Comparison of ENCODE assay signal across 13 cellular contexts in the genomic region with DNA sequence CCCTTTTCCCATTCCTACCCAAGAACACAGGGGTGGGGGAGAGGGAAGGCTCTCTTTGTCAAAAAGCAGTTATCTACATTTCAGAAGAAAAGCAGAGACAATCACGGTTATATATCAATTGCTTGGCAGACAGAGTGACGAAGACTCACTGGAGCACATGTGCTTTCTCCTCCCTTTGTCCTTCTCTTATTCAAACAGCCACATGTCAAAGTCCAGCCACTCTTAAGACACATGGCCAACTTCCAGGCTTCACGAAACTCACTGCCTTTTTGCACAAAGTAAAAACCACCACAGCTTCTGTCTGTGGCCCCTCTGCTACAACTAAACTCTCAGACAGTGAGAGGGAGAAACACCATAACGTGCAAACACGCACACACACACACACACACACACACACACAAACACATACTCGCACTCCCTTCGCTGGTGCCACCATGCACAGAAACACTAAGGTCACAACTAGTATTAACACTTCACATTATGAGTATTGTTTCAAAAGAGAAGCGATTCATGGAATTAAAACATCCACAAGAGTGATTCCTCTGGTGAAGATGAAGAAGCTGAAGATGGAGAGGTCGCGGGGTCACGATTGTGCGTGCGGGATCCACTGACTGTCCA. TPM values are rescaled to one million over a fixed set of nuclear protein-coding genes. Genes with fewer than 3 reads are reported as not detected.
DNase-seq lines count a peak whose midpoint lies in the region; ATAC-seq, FAIRE-seq and TF ChIP-seq lines count a peak whose summit lies in the region.
"Had no signal": no experiment of that assay in that cellular context is flagged by ENCODE, and none has a peak within 500 bp of the region (broad histone marks: within the 10 kb centered on the region; RNA-seq: fewer than 3 reads in every experiment).

No MANE protein-coding gene starts in this region.

- no peak overlapping the region for H3K9ac ChIP-seq in HepG2 (ENCODE audit: insufficient read depth, low read depth, low read length)

- peaks cover 9% of the 10 kb centered on the region for H3K36me3 Mint-ChIP-seq in T-helper 17 cell (ENCODE audit: low read depth)

- H3K27me3 ChIP-seq in HepG2 (ENCODE audit: control insufficient read depth in 1 of 2, insufficient read depth in 2 of 2, low read length in 2 of 2): no peaks in the 10 kb centered on the region
- H3K27me3 ChIP-seq: colonic mucosa had no signal

- H3K4me1 ChIP-seq in HepG2 (ENCODE audit: insufficient read depth, low read length): peaks cover 16% of the 10 kb centered on the region
- H3K4me1 ChIP-seq: colonic mucosa had no signal

- BruUV-seq in HepG2 (replicated peaks; lab: Mats Ljungman, UMichigan): TSS peak; percentile 53

- DNase-seq in T-helper 17 cell (no peak), HepG2 (ENCODE audit: low spot score) (no peak), GM03348 (ENCODE audit: low spot score) (no peak), T-helper 9 cell (no peak), NCI-H748 treated with DMSO at 0.1 percent for 48 hours (lab: John Stamatoyannopoulos, UW) (no peak)
- DNase-seq: activated CD4-positive, alpha-beta memory T cell treated with anti-CD3 and anti-CD28 coated beads, Interleukin-2, amount 10 ng/mL, durations not matched to agents 7 days and 5 days; activated naive CD4-positive, alpha-beta T cell treated with Interleukin-2 at 50 U/mL for 16 hours; AML-193; NCI-H187 had no signal

- TF ChIP-seq POLR2A in HepG2 (IDR thresholded peaks at IDR 0.05; ENCODE audit: insufficient read depth in 1 of 2, low read depth in 2 of 2, low read length in 2 of 2): no peak

- POLR2A ChIA-PET in HepG2 (lab: Yijun Ruan, JAX): interaction anchor here (0.8 to 1.7 kb wide), 2 partner anchors 8 to 47 kb away, joined by 3 to 5 read pairs; no protein-coding TSS in a partner anchor

- H3K4me3 ChIP-seq in HepG2 (replicated peaks in 1 of 3; ENCODE audit: insufficient read depth in 1 of 3, low read depth in 2 of 3, low read length in 3 of 3): no peak overlapping the region
- H3K4me3 ChIP-seq: colonic mucosa had no signal

- H3K27ac ChIP-seq in 22Rv1 (peak overlapping the region; percentile 52), HepG2 (ENCODE audit: extremely low read length, insufficient read depth, low read length) (peak overlapping the region; percentile 10)
- H3K27ac ChIP-seq: colonic mucosa had no signal

- no peak for FAIRE-seq in HepG2 (lab: Jason Lieb, UNC)

- H3K9me3 ChIP-seq in T-helper 17 cell (ENCODE audit: control insufficient read depth, low read length, poor library complexity, severe bottlenecking): no peaks in the 10 kb centered on the region
- H3K9me3 ChIP-seq in HepG2 (ENCODE audit: low read length): no peaks in the 10 kb centered on the region
- H3K9me3 ChIP-seq: colonic mucosa had no signal

- H3K27ac Mint-ChIP-seq in T-helper 17 cell: peak overlapping the region; percentile 39
- H3K27ac Mint-ChIP-seq: activated CD4-positive, alpha-beta memory T cell treated with anti-CD3 and anti-CD28 coated beads, Interleukin-2, amount 10 ng/mL, durations not matched to agents 7 days and 5 days; nephron had no signal

- CTCF ChIA-PET in HepG2 (lab: Yijun Ruan, JAX; ENCODE audit: low intra/inter-chr PET ratio, low total read pairs): no interaction called here

- H4K20me1 ChIP-seq in HepG2 (ENCODE audit: insufficient read depth, low read length): no peaks in the 10 kb centered on the region

- H2AFZ ChIP-seq in HepG2 (ENCODE audit: low read length): no peak overlapping the region

- H3K36me3 ChIP-seq in HepG2 (replicated peaks in 1 of 2; ENCODE audit: control insufficient read depth in 1 of 2, insufficient read depth in 2 of 2, low read length in 2 of 2): peaks cover 5 to 19% of the 10 kb centered on the region in 2 experiments; a peak in 4 of 5 replicates

- H3K4me2 ChIP-seq in HepG2 (ENCODE audit: low read depth, low read length): no peak overlapping the region

- no peak for TF ChIP-seq CTCF in 22Rv1 (IDR thresholded peaks at IDR 0.05)
- TF ChIP-seq CTCF in HepG2 (CRISPR knock-in tag; IDR thresholded peaks at IDR 0.05): no peak

- H3K4me1 Mint-ChIP-seq in T-helper 17 cell: peaks cover 4% of the 10 kb centered on the region
- H3K4me1 Mint-ChIP-seq: activated CD4-positive, alpha-beta memory T cell treated with anti-CD3 and anti-CD28 coated beads, Interleukin-2, amount 10 ng/mL, durations not matched to agents 7 days and 5 days; nephron had no signal

- H3K27me3 Mint-ChIP-seq in T-helper 17 cell: no peaks in the 10 kb centered on the region
- H3K27me3 Mint-ChIP-seq: activated CD4-positive, alpha-beta memory T cell treated with anti-CD3 and anti-CD28 coated beads, Interleukin-2, amount 10 ng/mL, durations not matched to agents 7 days and 5 days had no signal

- H3K4me3 Mint-ChIP-seq in T-helper 17 cell: no peak overlapping the region
- H3K4me3 Mint-ChIP-seq: activated CD4-positive, alpha-beta memory T cell treated with anti-CD3 and anti-CD28 coated beads, Interleukin-2, amount 10 ng/mL, durations not matched to agents 7 days and 5 days; nephron had no signal

- ATAC-seq in T-helper 17 cell (no peak), HepG2 (no peak; the same call in 2 of the 3 replicates)

- no peaks in the 10 kb centered on the region for H3K79me2 ChIP-seq in HepG2 (ENCODE audit: insufficient read depth, low read length)

- intact Hi-C loops in HepG2 (cut with micrococcal nuclease; ENCODE audit: unreplicated experiment): no loop called here

- no peak for TF ChIP-seq RAD21 in HepG2 (CRISPR knock-in tag; IDR thresholded peaks at IDR 0.05)

- in situ Hi-C loops in HepG2 (cut with HindIII; ENCODE audit: extremely low pct_ligation_motif_present, low pct_unique_long_range_greater_than_20kb): no loop called here

- TF ChIP-seq EP300 in HepG2 (IDR thresholded peaks at IDR 0.05; ENCODE audit: low read depth in 2 of 2, low read length in 2 of 2) (no peak), HepG2 (CRISPR knock-in tag; IDR thresholded peaks at IDR 0.05; ENCODE audit: borderline replicate concordance) (no peak)

- 77% methylated on average over 13 of the region's 13 CpGs for WGBS in HepG2 (ENCODE audit: low lambda C conversion rate)

RNA-seq across cellular contexts. Expression of gene GHDC, which starts 7.0 kb away (rescaled TPM):
- total RNA-seq in T-helper 17 cell: 10 to 100 TPM; 12.4 to 13.5 TPM
- total RNA-seq in HepG2 (2016; rRNA removed; fragmentation: Illumina TruSeq; extraction: Trizol): 8.8 and 22.5 TPM in 2 replicates
- total RNA-seq in HepG2 (2016; cell fraction: cytosol; rRNA removed; fragmentation: Illumina TruSeq; extraction: Trizol; ENCODE audit: low read depth): 3.1 and 3.3 TPM in 2 replicates
- 8.0 and 22.0 TPM in 2 replicates for total RNA-seq in HepG2 (2016; cell fraction: insoluble cytoplasmic fraction; rRNA removed; fragmentation: Illumina TruSeq; extraction: Trizol)
- total RNA-seq in HepG2 (2016; cell fraction: membrane; rRNA removed; fragmentation: Illumina TruSeq; extraction: Trizol): 5.2 and 6.2 TPM in 2 replicates
- total RNA-seq in HepG2 (2016; cell fraction: nucleus; rRNA removed; fragmentation: Illumina TruSeq; extraction: Trizol): 22.7 and 27.8 TPM in 2 replicates
- polyA plus RNA-seq in HepG2 (2011; rRNA removed): 15.4 and 25.6 TPM in 2 replicates
- polyA plus RNA-seq in HepG2 (2011; cell fraction: cytosol; rRNA removed): 11.2 and 18.0 TPM in 2 replicates
- 107 and 115 TPM in 2 replicates for polyA plus RNA-seq in HepG2 (2011; cell fraction: nucleus; rRNA removed)
- polyA plus RNA-seq in HepG2 (2012): 15.2 and 19.1 TPM in 2 replicates
- polyA plus RNA-seq in HepG2 (2016; cell fraction: cytosol; fragmentation: Illumina TruSeq; extraction: Trizol; ENCODE audit: low read depth): 2.2 and 2.5 TPM in 2 replicates
- polyA plus RNA-seq in HepG2 (2016; cell fraction: insoluble cytoplasmic fraction; fragmentation: Illumina TruSeq; extraction: Trizol; ENCODE audit: low read depth): 6.0 and 8.7 TPM in 2 replicates
- 3.6 and 4.1 TPM in 2 replicates for polyA plus RNA-seq in HepG2 (2016; cell fraction: membrane; fragmentation: Illumina TruSeq; extraction: Trizol; ENCODE audit: low read depth)
- polyA plus RNA-seq in HepG2 (2016; cell fraction: nucleus; fragmentation: Illumina TruSeq; extraction: Trizol; ENCODE audit: insufficient read depth, low read depth): 45.8 and 46.8 TPM in 2 replicates
- polyA minus RNA-seq in HepG2 (2011; rRNA and poly(A)+ RNA removed; ENCODE audit: low replicate concordance): 14.5 and 31.4 TPM in 2 replicates
- polyA minus RNA-seq in HepG2 (2011; cell fraction: cytosol; rRNA and poly(A)+ RNA removed): 12.0 and 19.4 TPM in 2 replicates
- 12.1 and 14.4 TPM in 2 replicates for polyA minus RNA-seq in HepG2 (2011; cell fraction: nucleus; rRNA and poly(A)+ RNA removed)

RNA-seq across cellular contexts. Expression of gene HCRT, which starts 16.0 kb away (rescaled TPM):
- total RNA-seq in T-helper 17 cell (not detected), HepG2 (2016; rRNA removed; fragmentation: Illumina TruSeq; extraction: Trizol) (not detected in 2 replicates)
- total RNA-seq in HepG2 (2016; cell fraction: cytosol; rRNA removed; fragmentation: Illumina TruSeq; extraction: Trizol; ENCODE audit: low read depth): not detected in 2 replicates
- not detected in 2 replicates for total RNA-seq in HepG2 (2016; cell fraction: insoluble cytoplasmic fraction; rRNA removed; fragmentation: Illumina TruSeq; extraction: Trizol)
- total RNA-seq in HepG2 (2016; cell fraction: membrane; rRNA removed; fragmentation: Illumina TruSeq; extraction: Trizol): not detected in 2 replicates
- not detected in 2 replicates for total RNA-seq in HepG2 (2016; cell fraction: nucleus; rRNA removed; fragmentation: Illumina TruSeq; extraction: Trizol)
- polyA plus RNA-seq in HepG2 (2011; rRNA removed): not detected in 2 replicates
- not detected in 2 replicates for polyA plus RNA-seq in HepG2 (2011; cell fraction: cytosol; rRNA removed)
- not detected in 2 replicates for polyA plus RNA-seq in HepG2 (2011; cell fraction: nucleus; rRNA removed)
- polyA plus RNA-seq in HepG2 (2012): not detected in 2 replicates
- polyA plus RNA-seq in HepG2 (2016; cell fraction: cytosol; fragmentation: Illumina TruSeq; extraction: Trizol; ENCODE audit: low read depth): 0.36 TPM in 1 of 2 replicates, not detected in the other
- polyA plus RNA-seq in HepG2 (2016; cell fraction: insoluble cytoplasmic fraction; fragmentation: Illumina TruSeq; extraction: Trizol; ENCODE audit: low read depth): not detected in 2 replicates
- polyA plus RNA-seq in HepG2 (2016; cell fraction: membrane; fragmentation: Illumina TruSeq; extraction: Trizol; ENCODE audit: low read depth): not detected in 2 replicates
- polyA plus RNA-seq in HepG2 (2016; cell fraction: nucleus; fragmentation: Illumina TruSeq; extraction: Trizol; ENCODE audit: insufficient read depth, low read depth): not detected in 2 replicates
- polyA minus RNA-seq in HepG2 (2011; rRNA and poly(A)+ RNA removed; ENCODE audit: low replicate concordance): not detected in 2 replicates
- not detected in 2 replicates for polyA minus RNA-seq in HepG2 (2011; cell fraction: cytosol; rRNA and poly(A)+ RNA removed)
- polyA minus RNA-seq in HepG2 (2011; cell fraction: nucleus; rRNA and poly(A)+ RNA removed): not detected in 2 replicates
- total RNA-seq: activated CD4-positive, alpha-beta memory T cell treated with anti-CD3 and anti-CD28 coated beads, Interleukin-2, amount 10 ng/mL, durations not matched to agents 7 days and 5 days; colonic mucosa; Daoy had no signal

RNA-seq across cellular contexts. Expression of gene KCNH4, which starts 20.3 kb away (rescaled TPM):
- total RNA-seq in T-helper 17 cell (under 1 TPM; 0.45 to 0.94 TPM), HepG2 (2016; rRNA removed; fragmentation: Illumina TruSeq; extraction: Trizol) (0.09 TPM in 1 of 2 replicates, not detected in the other)
- 0.09 TPM in 1 of 2 replicates, not detected in the other for total RNA-seq in HepG2 (2016; cell fraction: cytosol; rRNA removed; fragmentation: Illumina TruSeq; extraction: Trizol; ENCODE audit: low read depth)
- total RNA-seq in HepG2 (2016; cell fraction: insoluble cytoplasmic fraction; rRNA removed; fragmentation: Illumina TruSeq; extraction: Trizol): 0.06 TPM in 1 of 2 replicates, not detected in the other
- total RNA-seq in HepG2 (2016; cell fraction: membrane; rRNA removed; fragmentation: Illumina TruSeq; extraction: Trizol): 0.06 and 0.10 TPM in 2 replicates
- 0.09 TPM in 1 of 2 replicates, not detected in the other for total RNA-seq in HepG2 (2016; cell fraction: nucleus; rRNA removed; fragmentation: Illumina TruSeq; extraction: Trizol)
- polyA plus RNA-seq in HepG2 (2011; rRNA removed): 0.01 and 0.04 TPM in 2 replicates
- polyA plus RNA-seq in HepG2 (2011; cell fraction: cytosol; rRNA removed): 0.03 and 0.04 TPM in 2 replicates
- 0.19 and 0.34 TPM in 2 replicates for polyA plus RNA-seq in HepG2 (2011; cell fraction: nucleus; rRNA removed)
- polyA plus RNA-seq in HepG2 (2012): 0.03 TPM in 1 of 2 replicates, not detected in the other
- 0.18 and 0.19 TPM in 2 replicates for polyA plus RNA-seq in HepG2 (2016; cell fraction: cytosol; fragmentation: Illumina TruSeq; extraction: Trizol; ENCODE audit: low read depth)
- polyA plus RNA-seq in HepG2 (2016; cell fraction: insoluble cytoplasmic fraction; fragmentation: Illumina TruSeq; extraction: Trizol; ENCODE audit: low read depth): 0.08 TPM in 2 replicates
- 0.15 and 0.30 TPM in 2 replicates for polyA plus RNA-seq in HepG2 (2016; cell fraction: membrane; fragmentation: Illumina TruSeq; extraction: Trizol; ENCODE audit: low read depth)
- 0.19 and 0.20 TPM in 2 replicates for polyA plus RNA-seq in HepG2 (2016; cell fraction: nucleus; fragmentation: Illumina TruSeq; extraction: Trizol; ENCODE audit: insufficient read depth, low read depth)
- 0.24 TPM in 1 of 2 replicates, not detected in the other for polyA minus RNA-seq in HepG2 (2011; rRNA and poly(A)+ RNA removed; ENCODE audit: low replicate concordance)
- polyA minus RNA-seq in HepG2 (2011; cell fraction: cytosol; rRNA and poly(A)+ RNA removed): not detected in 2 replicates
- polyA minus RNA-seq in HepG2 (2011; cell fraction: nucleus; rRNA and poly(A)+ RNA removed): not detected in 2 replicates

RNA-seq across cellular contexts. Expression of gene RAB5C, which starts 46.5 kb away (rescaled TPM):
- total RNA-seq in T-helper 17 cell: 10 to 100 TPM; 74.3 to 97.9 TPM
- total RNA-seq in HepG2 (2016; rRNA removed; fragmentation: Illumina TruSeq; extraction: Trizol): 110 and 136 TPM in 2 replicates
- total RNA-seq in HepG2 (2016; cell fraction: cytosol; rRNA removed; fragmentation: Illumina TruSeq; extraction: Trizol; ENCODE audit: low read depth): 61.7 and 72.3 TPM in 2 replicates
- 112 and 128 TPM in 2 replicates for total RNA-seq in HepG2 (2016; cell fraction: insoluble cytoplasmic fraction; rRNA removed; fragmentation: Illumina TruSeq; extraction: Trizol)
- 97.4 and 130 TPM in 2 replicates for total RNA-seq in HepG2 (2016; cell fraction: membrane; rRNA removed; fragmentation: Illumina TruSeq; extraction: Trizol)
- 58.3 and 58.4 TPM in 2 replicates for total RNA-seq in HepG2 (2016; cell fraction: nucleus; rRNA removed; fragmentation: Illumina TruSeq; extraction: Trizol)
- 123 and 129 TPM in 2 replicates for polyA plus RNA-seq in HepG2 (2011; rRNA removed)
- polyA plus RNA-seq in HepG2 (2011; cell fraction: cytosol; rRNA removed): 151 and 173 TPM in 2 replicates
- 63.1 and 63.8 TPM in 2 replicates for polyA plus RNA-seq in HepG2 (2011; cell fraction: nucleus; rRNA removed)
- 88.1 and 94.6 TPM in 2 replicates for polyA plus RNA-seq in HepG2 (2012)
- polyA plus RNA-seq in HepG2 (2016; cell fraction: cytosol; fragmentation: Illumina TruSeq; extraction: Trizol; ENCODE audit: low read depth): 121 and 161 TPM in 2 replicates
- polyA plus RNA-seq in HepG2 (2016; cell fraction: insoluble cytoplasmic fraction; fragmentation: Illumina TruSeq; extraction: Trizol; ENCODE audit: low read depth): 256 and 287 TPM in 2 replicates
- 158 and 192 TPM in 2 replicates for polyA plus RNA-seq in HepG2 (2016; cell fraction: membrane; fragmentation: Illumina TruSeq; extraction: Trizol; ENCODE audit: low read depth)
- polyA plus RNA-seq in HepG2 (2016; cell fraction: nucleus; fragmentation: Illumina TruSeq; extraction: Trizol; ENCODE audit: insufficient read depth, low read depth): 155 and 165 TPM in 2 replicates
- 69.9 and 105 TPM in 2 replicates for polyA minus RNA-seq in HepG2 (2011; rRNA and poly(A)+ RNA removed; ENCODE audit: low replicate concordance)
- 30.2 and 31.4 TPM in 2 replicates for polyA minus RNA-seq in HepG2 (2011; cell fraction: cytosol; rRNA and poly(A)+ RNA removed)
- polyA minus RNA-seq in HepG2 (2011; cell fraction: nucleus; rRNA and poly(A)+ RNA removed): 15.9 and 19.8 TPM in 2 replicates
